ENCODE assay signal across 8 cellular contexts in the genomic region with DNA sequence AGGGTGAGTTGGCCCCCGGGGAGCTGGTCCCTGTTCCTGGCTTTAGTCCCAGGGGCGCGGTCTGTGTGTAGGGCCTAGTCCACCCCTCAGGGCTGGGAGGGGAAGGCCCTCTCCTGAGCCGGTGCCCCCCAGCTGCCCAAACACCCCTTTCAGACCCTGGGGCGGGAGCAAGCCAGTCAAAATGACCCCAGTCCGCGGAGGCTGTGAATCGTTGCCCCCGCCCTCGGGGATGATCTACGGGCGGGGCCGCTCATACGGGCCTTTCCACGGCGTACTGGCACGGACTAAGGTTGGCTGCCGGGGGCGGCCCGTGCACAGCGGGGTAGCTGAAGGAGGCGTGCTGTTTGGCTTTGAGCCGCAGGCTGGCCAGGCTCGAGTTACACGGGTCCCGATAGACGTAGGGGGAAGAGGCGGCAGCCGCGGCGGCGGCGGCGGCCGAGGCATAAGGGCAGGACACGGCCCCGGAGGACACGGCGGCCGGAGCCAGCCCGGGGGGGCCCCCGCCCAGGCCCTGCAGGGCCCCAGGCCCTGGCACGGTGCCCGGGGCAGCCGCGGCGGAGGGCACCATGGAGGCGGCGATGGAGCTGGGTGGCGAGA. TPM values are rescaled to one million over a fixed set of nuclear protein-coding genes. Genes with fewer than 3 reads are reported as not detected.
DNase-seq lines count a peak whose midpoint lies in the region; ATAC-seq and TF ChIP-seq lines count a peak whose summit lies in the region.

No MANE protein-coding gene starts in this region.

- ATAC-seq in GM21526 (IDR thresholded peaks at IDR 0.05; ENCODE audit: low FRiP score, unreplicated experiment) (no peak), GM19455 (IDR thresholded peaks at IDR 0.05; ENCODE audit: unreplicated experiment) (no peak), HG03565 (IDR thresholded peaks at IDR 0.05; ENCODE audit: unreplicated experiment) (no peak)

- H3K4me1 ChIP-seq in esophagus muscularis mucosa, result peaks cover 34 to 43% (median 40%) of the 10 kb centered on the region in 4 donors

- H3K4me3 ChIP-seq in esophagus muscularis mucosa, result peak overlapping the region; percentile 48 to 64 (median 54)

- WGBS in esophagus muscularis mucosa, result 0% methylated on average over 23 of the region's 50 CpGs

- H3K27ac Mint-ChIP-seq in activated CD4-positive, alpha-beta T cell treated with anti-CD3 and anti-CD28 coated beads, Interleukin-2, amount 10 ng/mL, durations not matched to agents 24 days and 14 days, result no peak overlapping the region
- peak overlapping the region in 1 of 3 experiments; percentile 25 for H3K27ac Mint-ChIP-seq in nephron

- H3K4me1 Mint-ChIP-seq in activated CD4-positive, alpha-beta T cell treated with anti-CD3 and anti-CD28 coated beads, Interleukin-2, amount 10 ng/mL, durations not matched to agents 24 days and 14 days, result peaks cover 20% of the 10 kb centered on the region
- peaks cover 52% of the 10 kb centered on the region for H3K4me1 Mint-ChIP-seq in nephron

- H3K27me3 Mint-ChIP-seq in activated CD4-positive, alpha-beta T cell treated with anti-CD3 and anti-CD28 coated beads, Interleukin-2, amount 10 ng/mL, durations not matched to agents 24 days and 14 days, result peaks cover 59% of the 10 kb centered on the region
- H3K27me3 Mint-ChIP-seq in nephron (ENCODE audit: low read depth), result peaks cover 81% of the 10 kb centered on the region

- H3K27ac ChIP-seq in esophagus muscularis mucosa (replicated peaks in 1 of 4), result no peak overlapping the region

- DNase-seq in Daoy (ENCODE audit: low read depth), result peak; percentile 89
- DNase-seq in NCI-H1105 treated with DMSO at 0.1 percent for 48 hours (lab: John Stamatoyannopoulos, UW), result peak; percentile 46
- DNase-seq in activated CD4-positive, alpha-beta T cell treated with anti-CD3 and anti-CD28 coated beads, Interleukin-2, amount 10 ng/mL, durations not matched to agents 24 days and 14 days, result peak; percentile 77
- no peak for DNase-seq in esophagus muscularis mucosa (ENCODE audit: extremely low spot score)

- no peaks in the 10 kb centered on the region for H3K9me3 Mint-ChIP-seq in activated CD4-positive, alpha-beta T cell treated with anti-CD3 and anti-CD28 coated beads, Interleukin-2, amount 10 ng/mL, durations not matched to agents 24 days and 14 days
- no peaks in the 10 kb centered on the region for H3K9me3 Mint-ChIP-seq in nephron

- H3K27me3 ChIP-seq in esophagus muscularis mucosa, result peaks cover 6 to 79% (median 24%) of the 10 kb centered on the region in 4 donors

- TF ChIP-seq POLR2A in esophagus muscularis mucosa (IDR thresholded peaks at IDR 0.05; ENCODE audit: low read depth), result no peak

- H3K4me3 Mint-ChIP-seq in activated CD4-positive, alpha-beta T cell treated with anti-CD3 and anti-CD28 coated beads, Interleukin-2, amount 10 ng/mL, durations not matched to agents 24 days and 14 days, result peak overlapping the region; percentile 81
- H3K4me3 Mint-ChIP-seq in nephron, result peak overlapping the region; percentile 72 to 81 (median 79)

- intact Hi-C loops in activated CD4-positive, alpha-beta T cell treated with anti-CD3 and anti-CD28 coated beads, Interleukin-2, amount 10 ng/mL, durations not matched to agents 24 days and 14 days (cut with micrococcal nuclease), result loop anchor here (1.0 to 5.0 kb wide), 3 partner anchors 52 to 249 kb away; no protein-coding TSS in a partner anchor
- intact Hi-C loops in esophagus muscularis mucosa (cut with DNase I), result no loop called here

- no peaks in the 10 kb centered on the region for H3K9me3 ChIP-seq in esophagus muscularis mucosa

- no peak for TF ChIP-seq EP300 in esophagus muscularis mucosa (IDR thresholded peaks at IDR 0.05)

- H3K36me3 ChIP-seq in esophagus muscularis mucosa, result no peaks in the 10 kb centered on the region

- TF ChIP-seq CTCF in esophagus muscularis mucosa (IDR thresholded peaks at IDR 0.05) (no peak), nephron (IDR thresholded peaks at IDR 0.05; ENCODE audit: unreplicated experiment in 3 of 3) (no peak)

- H3K36me3 Mint-ChIP-seq in activated CD4-positive, alpha-beta T cell treated with anti-CD3 and anti-CD28 coated beads, Interleukin-2, amount 10 ng/mL, durations not matched to agents 24 days and 14 days (ENCODE audit: low read depth), result no peaks in the 10 kb centered on the region
- H3K36me3 Mint-ChIP-seq in nephron (ENCODE audit: low read depth), result no peaks in the 10 kb centered on the region

RNA-seq across cellular contexts. Expression of a gene that starts 4.3 kb away (rescaled TPM):
- total RNA-seq in Daoy (2014; rRNA removed; shearing (Covaris generic)), result 0.06 TPM in 1 of 2 replicates, not detected in the other
- total RNA-seq in activated CD4-positive, alpha-beta T cell treated with anti-CD3 and anti-CD28 coated beads, Interleukin-2, amount 10 ng/mL, durations not matched to agents 24 days and 14 days, result 0.14 TPM in 1 of 2 replicates, not detected in the other
- total RNA-seq in esophagus muscularis mucosa, result under 1 TPM in 1 of 4 donors, not detected in 3; 0.19 TPM

RNA-seq across cellular contexts. Expression of a gene that starts 10.9 kb away (rescaled TPM):
- not detected in 2 replicates for total RNA-seq in Daoy (2014; rRNA removed; shearing (Covaris generic))
- 0.54 and 0.86 TPM in 2 replicates for total RNA-seq in activated CD4-positive, alpha-beta T cell treated with anti-CD3 and anti-CD28 coated beads, Interleukin-2, amount 10 ng/mL, durations not matched to agents 24 days and 14 days
- total RNA-seq in esophagus muscularis mucosa, result not detected

RNA-seq across cellular contexts. Expression of a gene that starts 15.0 kb away (rescaled TPM):
- total RNA-seq in Daoy (2014; rRNA removed; shearing (Covaris generic)), result 17.3 and 26.5 TPM in 2 replicates
- 45.2 and 47.7 TPM in 2 replicates for total RNA-seq in activated CD4-positive, alpha-beta T cell treated with anti-CD3 and anti-CD28 coated beads, Interleukin-2, amount 10 ng/mL, durations not matched to agents 24 days and 14 days
- 10 to 100 TPM; 33.1 to 52.4 (median 40.0) TPM for total RNA-seq in esophagus muscularis mucosa
